Comparison of ENCODE assay signal across 16 cellular contexts in genomic region chr18:58896734-58897508, GRCh38. TPM values are rescaled to one million over a fixed set of nuclear protein-coding genes. Genes with fewer than 3 reads are reported as not detected.
DNase-seq lines count a peak whose midpoint lies in the region; ATAC-seq, FAIRE-seq and TF ChIP-seq lines count a peak whose summit lies in the region.
"Had no signal": no experiment of that assay in that cellular context is flagged by ENCODE, and none has a peak within 500 bp of the region (broad histone marks: within the 10 kb centered on the region; RNA-seq: fewer than 3 reads in every experiment).

No MANE protein-coding gene starts in this region.

- intact Hi-C loops in HCT116 (cut with micrococcal nuclease), result no loop called here
- intact Hi-C loops in OCI-LY7 (cut with micrococcal nuclease; ENCODE audit: unreplicated experiment), result loop anchor here (2.0 to 10.0 kb wide), 3 partner anchors 68 to 158 kb away; no protein-coding TSS in a partner anchor
- intact Hi-C loops in mammary epithelial cell (cut with micrococcal nuclease), result loop anchor here (5.0 to 10.0 kb wide), 2 partner anchors 112 to 160 kb away; no protein-coding TSS in a partner anchor

- H3K79me2 ChIP-seq in HCT116 (ENCODE audit: insufficient read depth, low read length) (no peaks in the 10 kb centered on the region), OCI-LY7 (ENCODE audit: insufficient read depth, low read depth, low read length) (peaks cover 27% of the 10 kb centered on the region; the same call in 1 of the 2 replicates), mammary epithelial cell (ENCODE audit: insufficient read depth, low read length) (peaks cover 64% of the 10 kb centered on the region)

- H3K27ac ChIP-seq in HCT116 (ENCODE audit: low read depth, low read length) (no peak overlapping the region), OCI-LY7 (ENCODE audit: low read depth, low read length, poor library complexity, severe bottlenecking) (peak overlapping the region; percentile 87), mammary epithelial cell (ENCODE audit: insufficient read depth, low read depth, low read length) (no peak overlapping the region)
- H3K27ac ChIP-seq: gastroesophageal sphincter, parathyroid adenoma had no signal

- H3K27me3 ChIP-seq in HCT116 (ENCODE audit: insufficient read depth, low read length) (no peaks in the 10 kb centered on the region), mammary epithelial cell (ENCODE audit: insufficient read depth, low read length) (no peaks in the 10 kb centered on the region)
- H3K27me3 ChIP-seq: gastroesophageal sphincter had no signal

- H3K4me1 ChIP-seq in HCT116 (ENCODE audit: control insufficient read depth in 1 of 2, insufficient read depth in 2 of 2, low read length in 2 of 2), result peaks cover 0 to 16% of the 10 kb centered on the region in 2 experiments; a peak in 2 of 4 replicates
- H3K4me1 ChIP-seq in OCI-LY7 (ENCODE audit: insufficient read depth, low read length, poor library complexity, severe bottlenecking), result peaks cover 31% of the 10 kb centered on the region
- H3K4me1 ChIP-seq in mammary epithelial cell (ENCODE audit: insufficient read depth, low read length), result peaks cover 10% of the 10 kb centered on the region
- H3K4me1 ChIP-seq: parathyroid adenoma had no signal

- 96% methylated on average over 8 of the region's 8 CpGs for WGBS in mammary epithelial cell (ENCODE audit: low coverage, missing lambda C conversion rate)

- H3K4me2 ChIP-seq in HCT116 (ENCODE audit: low read length) (no peak overlapping the region), OCI-LY7 (ENCODE audit: low read length) (peak overlapping the region; percentile 100), mammary epithelial cell (ENCODE audit: insufficient read depth, low read depth, low read length) (no peak overlapping the region)

- peak overlapping the region; percentile 84 for H3K27ac Mint-ChIP-seq in mesothelial cell of epicardium
- H3K27ac Mint-ChIP-seq: activated CD4-positive, alpha-beta memory T cell treated with anti-CD3 and anti-CD28 coated beads for 36 hours had no signal

- TF ChIP-seq CTCF in D721Med (IDR thresholded peaks at IDR 0.05; ENCODE audit: insufficient read depth, missing control alignments) (no peak), HCT116 (IDR thresholded peaks at IDR 0.05 in 2 of 3, conservative IDR thresholded peaks at IDR 0.05 in 1 of 3; ENCODE audit: borderline replicate concordance in 1 of 3, insufficient read depth in 1 of 3, low read depth in 2 of 3, low read length in 2 of 3) (no peak), OCI-LY7 (conservative IDR thresholded peaks at IDR 0.05; ENCODE audit: low read length) (0 out of 2 replicates have a peak, but pooled peaks have one; percentile 38), mesothelial cell of epicardium (IDR thresholded peaks at IDR 0.05; ENCODE audit: unreplicated experiment) (no peak), mammary epithelial cell (conservative IDR thresholded peaks at IDR 0.05 in 1 of 2, IDR thresholded peaks at IDR 0.05 in 1 of 2; ENCODE audit: extremely low read depth in 1 of 2, insufficient read depth in 1 of 2, low read depth in 1 of 2, low read length in 2 of 2) (no peak)

- H3K9me2 ChIP-seq in HCT116 (ENCODE audit: insufficient read depth), result no peaks in the 10 kb centered on the region
- no peaks in the 10 kb centered on the region for H3K9me2 ChIP-seq in OCI-LY7 (ENCODE audit: insufficient read depth, low read length)

- FAIRE-seq in D721Med (lab: Jason Lieb, UNC) (peak; percentile 100), frontal cortex (lab: Jason Lieb, UNC) (no peak)

- H3K9me3 ChIP-seq in HCT116 (ENCODE audit: control insufficient read depth in 1 of 2, insufficient read depth in 1 of 2, low read depth in 1 of 2, low read length in 2 of 2), result no peaks in the 10 kb centered on the region
- no peaks in the 10 kb centered on the region for H3K9me3 ChIP-seq in OCI-LY7 (ENCODE audit: low read length)
- H3K9me3 ChIP-seq in mammary epithelial cell (replicated peaks; ENCODE audit: insufficient read depth, low read length), result no peaks in the 10 kb centered on the region
- H3K9me3 ChIP-seq: gastroesophageal sphincter had no signal

- H3K4me3 ChIP-seq in HCT116 (replicated peaks in 1 of 2; ENCODE audit: low read depth in 1 of 2, low read length in 2 of 2), result no peak overlapping the region
- H3K4me3 ChIP-seq in OCI-LY7 (ENCODE audit: low read depth, low read length, poor library complexity, severe bottlenecking), result peak overlapping the region; percentile 68
- H3K4me3 ChIP-seq in mammary epithelial cell (replicated peaks in 1 of 3; ENCODE audit: insufficient read depth in 1 of 3, low read depth in 2 of 3, low read length in 3 of 3), result no peak overlapping the region
- H3K4me3 ChIP-seq: gastroesophageal sphincter had no signal

- DNase-seq in D721Med (ENCODE audit: insufficient read length, low spot score) (peak; percentile 99), HCT116 (ENCODE audit: low read depth, low spot score) (no peak), OCI-LY7 (ENCODE audit: low spot score) (peak; percentile 45), mesothelial cell of epicardium (ENCODE audit: low spot score in 2 of 2, unreplicated experiment in 2 of 2) (no peak), frontal cortex (ENCODE audit: low spot score in 2 of 2) (no peak), NCI-H1105 (lab: John Stamatoyannopoulos, UW) (no peak), mammary epithelial cell (no peak)
- no peak for DNase-seq in stimulated activated CD8-positive, alpha-beta memory T cell treated with anti-CD3 and anti-CD28 coated beads, Interleukin-4, amount 100 ng/mL, for 48 hours
- DNase-seq: activated CD4-positive, alpha-beta memory T cell treated with anti-CD3 and anti-CD28 coated beads for 36 hours; activated naive CD4-positive, alpha-beta T cell treated with anti-CD3 and anti-CD28 coated beads, Interleukin-2, amount 50 U/mL, for 16 hours; dermis blood vessel endothelial cell; left cardiac atrium; NCI-H510A; stimulated activated CD4-positive, alpha-beta T cell treated with anti-CD3 and anti-CD28 coated beads, Interleukin-2, amount 100 ng/mL, for 48 hours had no signal

- TF ChIP-seq POLR2A in HCT116 (IDR thresholded peaks at IDR 0.05; ENCODE audit: borderline replicate concordance, extremely low read depth, insufficient read depth, insufficient read length), result no peak

- H2AFZ ChIP-seq in HCT116 (ENCODE audit: low read depth, low read length, poor library complexity, severe bottlenecking) (no peak overlapping the region), OCI-LY7 (ENCODE audit: low read length) (peak overlapping the region; percentile 86), mammary epithelial cell (ENCODE audit: low read depth, low read length) (no peak overlapping the region)
- H2AFZ ChIP-seq: parathyroid adenoma had no signal

- POLR2A ChIA-PET in HCT116 (lab: Charles Lee) (interaction anchor here (0.9 kb wide), 1 partner anchor 9 kb away, joined by 3 read pairs; no protein-coding TSS in a partner anchor), OCI-LY7 (lab: Charles Lee) (interaction anchor here (0.6 to 1.0 kb wide), 3 partner anchors 16 to 1452 kb away, joined by 3 read pairs; partner anchors contain the start of gene ZNF532)

- peaks cover 24% of the 10 kb centered on the region for H3K36me3 Mint-ChIP-seq in mesothelial cell of epicardium
- H3K36me3 Mint-ChIP-seq: activated CD4-positive, alpha-beta memory T cell treated with anti-CD3 and anti-CD28 coated beads for 36 hours had no signal

- TF ChIP-seq RAD21 in HCT116 (IDR thresholded peaks at IDR 0.05; ENCODE audit: low read depth), result 0 out of 2 replicates have a peak, but pooled peaks have one; percentile 3

- no peak overlapping the region for H3K4me3 Mint-ChIP-seq in mesothelial cell of epicardium
- H3K4me3 Mint-ChIP-seq: activated CD4-positive, alpha-beta memory T cell treated with anti-CD3 and anti-CD28 coated beads for 36 hours had no signal

- in situ Hi-C loops in mammary epithelial cell (cut with MboI; ENCODE audit: low sequenced_read_pairs in 2 of 2), result no loop called here

- ATAC-seq in HCT116, result no peak
- ATAC-seq: gastroesophageal sphincter, left cardiac atrium had no signal

- dilution Hi-C loops in mammary epithelial cell (cut with HindIII; ENCODE audit: low sequenced_read_pairs), result loop anchor here (5.0 kb wide), 1 partner anchor 175 kb away; no protein-coding TSS in a partner anchor

- peaks cover 44% of the 10 kb centered on the region for H3K4me1 Mint-ChIP-seq in mesothelial cell of epicardium

- no peaks in the 10 kb centered on the region for H3K27me3 Mint-ChIP-seq in mesothelial cell of epicardium (ENCODE audit: low read depth)
- H3K27me3 Mint-ChIP-seq: activated CD4-positive, alpha-beta memory T cell treated with anti-CD3 and anti-CD28 coated beads for 36 hours had no signal

- H3K36me3 ChIP-seq in HCT116 (ENCODE audit: control insufficient read depth in 1 of 2, insufficient read depth in 2 of 2, low read length in 2 of 2), result no peaks in the 10 kb centered on the region
- peaks cover 22% of the 10 kb centered on the region for H3K36me3 ChIP-seq in OCI-LY7 (ENCODE audit: insufficient read depth, low read length)
- H3K36me3 ChIP-seq in mammary epithelial cell (ENCODE audit: insufficient read depth, low read length), result no peaks in the 10 kb centered on the region

- BruUV-seq in HCT116 (replicated peaks; lab: Mats Ljungman, UMichigan) (no TSS peak), OCI-LY7 (replicated peaks; lab: Mats Ljungman, UMichigan) (TSS peak; percentile 78), mammary epithelial cell (replicated peaks; lab: Mats Ljungman, UMichigan) (no TSS peak)

- H3K9ac ChIP-seq in HCT116 (ENCODE audit: low read length) (no peak overlapping the region), mammary epithelial cell (ENCODE audit: insufficient read depth, low read length) (no peak overlapping the region)
- H3K9ac ChIP-seq: parathyroid adenoma had no signal

- RAD21 ChIA-PET in HCT116 (lab: Charles Lee; ENCODE audit: low non-redundant PET in 1 of 2, low total read pairs in 2 of 2, uncharacterized antibody in 2 of 2, unreplicated experiment in 2 of 2), result no interaction called here

- H4K20me1 ChIP-seq in HCT116 (ENCODE audit: insufficient read depth), result no peaks in the 10 kb centered on the region
- H4K20me1 ChIP-seq in OCI-LY7 (ENCODE audit: insufficient read depth, low read length), result no peaks in the 10 kb centered on the region
- H4K20me1 ChIP-seq in mammary epithelial cell (ENCODE audit: insufficient read depth, low read length), result no peaks in the 10 kb centered on the region

- no peaks in the 10 kb centered on the region for H3K9me3 Mint-ChIP-seq in mesothelial cell of epicardium
- H3K9me3 Mint-ChIP-seq: activated CD4-positive, alpha-beta memory T cell treated with anti-CD3 and anti-CD28 coated beads for 36 hours had no signal

- CTCF ChIA-PET in HCT116 (lab: Charles Lee), result no interaction called here
- CTCF ChIA-PET in OCI-LY7 (lab: Charles Lee; ENCODE audit: unreplicated experiment), result no interaction called here
- CTCF ChIA-PET in mammary epithelial cell (lab: Charles Lee; ENCODE audit: low non-redundant PET), result no interaction called here

TF ChIP-seq in HCT116, 20 proteins besides CTCF, POLR2A, EP300 and RAD21 (continues in another document):
- TF ChIP-seq TCF7L2 (IDR thresholded peaks at IDR 0.05; ENCODE audit: borderline replicate concordance, extremely low read depth, insufficient read depth, insufficient read length), result no peak

RNA-seq across cellular contexts. Expression of gene ZNF532, which starts 32.2 kb away (rescaled TPM):
- 11.6 TPM for total RNA-seq in HCT116 (2021; ENCODE audit: unreplicated experiment)
- polyA plus RNA-seq in HCT116 (2012), result 9.7 and 11.7 TPM in 2 replicates
- total RNA-seq in OCI-LY7 (2014; rRNA removed; shearing (Covaris generic)), result 10.4 and 21.3 TPM in 2 replicates
- total RNA-seq in OCI-LY7 (2022), result 18.7 and 25.1 TPM in 2 replicates
- 178 to 188 TPM (median 182 TPM) in 3 replicates for total RNA-seq in mesothelial cell of epicardium
- 305 TPM for total RNA-seq in frontal cortex
- 10 to 100 TPM; 62.2 to 68.7 TPM for total RNA-seq in mammary epithelial cell
- polyA plus RNA-seq in mammary epithelial cell, result 38.4 TPM
- 139 TPM for polyA minus RNA-seq in mammary epithelial cell

Comparison
In these comparisons a context has a peak if more than half of its experiments do, and no peak if none do; other contexts are left out.
1. DNase-seq: peak in D721Med (single experiment) and OCI-LY7 (single experiment); none in HCT116 (single experiment), mesothelial cell of epicardium (0 of 2), frontal cortex (0 of 2), NCI-H1105 (single experiment), mammary epithelial cell (single experiment) and stimulated activated CD8-positive, alpha-beta memory T cell treated with anti-CD3 and anti-CD28 coated beads, Interleukin-4, amount 100 ng/mL, for 48 hours (single experiment).